ENCODE assay signal across 9 cellular contexts in genomic region chr6:159983641-159984080, GRCh38. TPM values are rescaled to one million over a fixed set of nuclear protein-coding genes. Genes with fewer than 3 reads are reported as not detected.
A peak's percentile ranks its signal among the peaks of the same experiment; 100 is the strongest.
DNase-seq lines count a peak whose midpoint lies in the region; ATAC-seq and TF ChIP-seq lines count a peak whose summit lies in the region.
"Had no signal": no experiment of that assay in that cellular context is flagged by ENCODE, and none has a peak within 500 bp of the region (broad histone marks: within the 10 kb centered on the region; RNA-seq: fewer than 3 reads in every experiment).

No MANE protein-coding gene starts in this region.

- peak in 1 of 3 donors; percentile 22 for ATAC-seq in natural killer cell
- no peak for ATAC-seq in GM21367 (IDR thresholded peaks at IDR 0.05; ENCODE audit: unreplicated experiment)
- no peak for ATAC-seq in GM21737 (IDR thresholded peaks at IDR 0.05; ENCODE audit: unreplicated experiment)

- TF ChIP-seq CTCF in brain (conservative IDR thresholded peaks at IDR 0.05), result no peak
- no peak for TF ChIP-seq CTCF in natural killer cell (IDR thresholded peaks at IDR 0.05)

- peak overlapping the region; percentile 33 for H3K27ac ChIP-seq in CD8-positive, alpha-beta memory T cell (ENCODE audit: low read depth, low read length)

- no peak for DNase-seq in CD8-positive, alpha-beta memory T cell
- peak; percentile 67 to 93 for DNase-seq in NOMO-1 (lab: John Stamatoyannopoulos, UW; ENCODE audit: unreplicated experiment in 2 of 2)
- DNase-seq in natural killer cell, result no peak
- DNase-seq in SHP77 (lab: John Stamatoyannopoulos, UW), result no peak
- DNase-seq in activated CD4-positive, alpha-beta T cell treated with anti-CD3 and anti-CD28 coated beads for 1 hour, result no peak
- DNase-seq: effector CD8-positive, alpha-beta T cell had no signal

- peak overlapping the region; percentile 74 to 88 (median 80) for H3K4me3 Mint-ChIP-seq in CD8-positive, alpha-beta memory T cell
- H3K4me3 Mint-ChIP-seq in brain (peak overlapping the region in 2 of 5 experiments; percentile 2 to 7), natural killer cell (peak overlapping the region; percentile 94)

- intact Hi-C loops in natural killer cell (cut with micrococcal nuclease), result loop anchor here (2.0 kb wide), 1 partner anchor 31 kb away; no protein-coding TSS in a partner anchor

- no peaks in the 10 kb centered on the region for H3K27me3 ChIP-seq in CD8-positive, alpha-beta memory T cell (ENCODE audit: insufficient read depth, low read length, poor library complexity, severe bottlenecking)

- CTCF ChIA-PET in CD8-positive, alpha-beta memory T cell (lab: Charles Lee), result no interaction called here

- no peaks in the 10 kb centered on the region for H3K9me3 Mint-ChIP-seq in CD8-positive, alpha-beta memory T cell
- H3K9me3 Mint-ChIP-seq in brain (no peaks in the 10 kb centered on the region), natural killer cell (no peaks in the 10 kb centered on the region)

- H3K27me3 Mint-ChIP-seq in CD8-positive, alpha-beta memory T cell, result no peaks in the 10 kb centered on the region
- H3K27me3 Mint-ChIP-seq in brain, result peaks cover 7% of the 10 kb centered on the region
- no peaks in the 10 kb centered on the region for H3K27me3 Mint-ChIP-seq in natural killer cell (ENCODE audit: low read depth in 2 of 2)

- no peaks in the 10 kb centered on the region for H3K36me3 ChIP-seq in CD8-positive, alpha-beta memory T cell (ENCODE audit: insufficient read depth, low read length)

- peaks cover 73% of the 10 kb centered on the region for H3K4me1 ChIP-seq in CD8-positive, alpha-beta memory T cell (ENCODE audit: insufficient read depth, low read length)

- POLR2A ChIA-PET in CD8-positive, alpha-beta memory T cell (lab: Charles Lee), result interaction anchor here (1.2 to 3.0 kb wide), 2 partner anchors 14 to 28 kb away, joined by 3 to 19 read pairs; partner anchors contain the start of gene IGF2R

- H3K36me3 Mint-ChIP-seq in CD8-positive, alpha-beta memory T cell, result no peaks in the 10 kb centered on the region
- H3K36me3 Mint-ChIP-seq in brain, result no peaks in the 10 kb centered on the region
- no peaks in the 10 kb centered on the region for H3K36me3 Mint-ChIP-seq in natural killer cell

- peak overlapping the region; percentile 15 for H3K4me3 ChIP-seq in CD8-positive, alpha-beta memory T cell (ENCODE audit: low read length)

- H3K9me3 ChIP-seq in CD8-positive, alpha-beta memory T cell (ENCODE audit: low read length), result no peaks in the 10 kb centered on the region

- peaks cover 81 to 95% (median 91%) of the 10 kb centered on the region in 3 donors for H3K4me1 Mint-ChIP-seq in CD8-positive, alpha-beta memory T cell
- H3K4me1 Mint-ChIP-seq in brain (peaks cover 86% of the 10 kb centered on the region), natural killer cell (peaks cover 93 to 94% of the 10 kb centered on the region in 2 donors)

- H3K27ac Mint-ChIP-seq in CD8-positive, alpha-beta memory T cell, result peak overlapping the region; percentile 56 to 99 (median 96)
- H3K27ac Mint-ChIP-seq in brain (peak overlapping the region in 3 of 5 experiments; percentile 9 to 39 (median 33)), natural killer cell (peak overlapping the region; percentile 94 to 99)

RNA-seq across cellular contexts. Expression of gene IGF2R, which starts 14.8 kb away (rescaled TPM):
- 10 to 100 TPM; 91.4 to 93.7 TPM for total RNA-seq in CD8-positive, alpha-beta memory T cell
- polyA plus RNA-seq in CD8-positive, alpha-beta memory T cell, result 27.5 TPM
- polyA plus RNA-seq in brain (ENCODE audit: insufficient read depth, low read depth, low replicate concordance), result 29.2 TPM
- 100 to 1,000 TPM; 208 to 282 (median 253) TPM for total RNA-seq in natural killer cell

Comparison
In these comparisons a context has a peak if more than half of its experiments do, and no peak if none do; other contexts are left out.
1. DNase-seq: peak in NOMO-1 (2 of 2); none in CD8-positive, alpha-beta memory T cell (0 of 5), natural killer cell (single experiment), SHP77 (0 of 2) and activated CD4-positive, alpha-beta T cell treated with anti-CD3 and anti-CD28 coated beads for 1 hour (single experiment).
2. H3K27ac Mint-ChIP-seq: peak in every context shown above with its lines; median percentile 96 in natural killer cell; 96 in CD8-positive, alpha-beta memory T cell; 33 in brain.